ENCODE assay signal across 12 cellular contexts in genomic region chr11:68302256-68303054, GRCh38. TPM values are rescaled to one million over a fixed set of nuclear protein-coding genes. Genes with fewer than 3 reads are reported as not detected.
DNase-seq lines count a peak whose midpoint lies in the region; ATAC-seq and TF ChIP-seq lines count a peak whose summit lies in the region.
"Had no signal": no experiment of that assay in that cellular context is flagged by ENCODE, and none has a peak within 500 bp of the region (broad histone marks: within the 10 kb centered on the region; RNA-seq: fewer than 3 reads in every experiment).

No MANE protein-coding gene starts in this region.

- H3K4me1 ChIP-seq in psoas muscle = peaks cover 4% of the 10 kb centered on the region

- no peaks in the 10 kb centered on the region for H3K27me3 ChIP-seq in psoas muscle (ENCODE audit: insufficient read depth in 3 of 3, low read length in 2 of 3)
- H3K27me3 ChIP-seq: SJSA1 had no signal

- no peak for TF ChIP-seq CTCF in cardiac fibroblast (IDR thresholded peaks at IDR 0.05; ENCODE audit: low read depth, low read length)
- no peak for TF ChIP-seq CTCF in psoas muscle (IDR thresholded peaks at IDR 0.05)
- no peak for TF ChIP-seq CTCF in GM13976 (IDR thresholded peaks at IDR 0.05; ENCODE audit: borderline replicate concordance, control extremely low read depth, extremely low read depth, insufficient read depth, missing control alignments)

- intact Hi-C loops in psoas muscle (cut with DNase I) = no loop called here

- no peak overlapping the region for H3K4me3 ChIP-seq in cardiac fibroblast (replicated peaks in 1 of 2; ENCODE audit: low read depth in 2 of 2, low read length in 2 of 2)
- no peak overlapping the region for H3K4me3 ChIP-seq in psoas muscle
- H3K4me3 ChIP-seq: SJSA1 had no signal

- peak; percentile 34 to 79 (median 73) for ATAC-seq in psoas muscle
- no peak for ATAC-seq in GM19324 (IDR thresholded peaks at IDR 0.05; ENCODE audit: low FRiP score, unreplicated experiment)
- ATAC-seq: stimulated activated naive CD8-positive, alpha-beta T cell treated with anti-CD3 and anti-CD28 coated beads, Interleukin-15, Interleukin-2, amounts not matched to agents 100 U/mL and 50 U/mL, for 24 hours had no signal

- in situ Hi-C loops in GM13976 (cut with MboI; ENCODE audit: low sequenced_read_pairs, unreplicated experiment) = no loop called here

- no peaks in the 10 kb centered on the region for H3K9me3 ChIP-seq in psoas muscle

- WGBS in psoas muscle, 3 donors = 53 to 80% (median 60%) methylated on average over 12 of the region's 12 CpGs

- DNase-seq in ELR (ENCODE audit: low read depth) (peak; percentile 70), NCI-H2171 (lab: John Stamatoyannopoulos, UW) (peak; percentile 51), cardiac fibroblast (ENCODE audit: low read depth in 2 of 2) (peak; percentile 35 to 59), psoas muscle (no peak), GM13976 (ENCODE audit: low spot score) (no peak)
- DNase-seq in activated CD4-positive, alpha-beta T cell treated with anti-CD3 and anti-CD28 coated beads, Interleukin-2, amount 50 U/mL, for 48 hours = no peak
- DNase-seq: activated CD4-positive, alpha-beta T cell treated with anti-CD3 and anti-CD28 coated beads, Interleukin-2, amount 10 ng/mL, durations not matched to agents 7 days and 5 days; activated naive CD4-positive, alpha-beta T cell treated with anti-CD3 and anti-CD28 coated beads for 36 hours; GOT3; stimulated activated naive CD8-positive, alpha-beta T cell treated with anti-CD3 and anti-CD28 coated beads, Interleukin-15, Interleukin-2, amounts not matched to agents 100 U/mL and 50 U/mL, for 24 hours had no signal

- no peaks in the 10 kb centered on the region for H3K36me3 ChIP-seq in psoas muscle (ENCODE audit: insufficient read depth in 1 of 2, low read depth in 1 of 2)
- H3K36me3 ChIP-seq: SJSA1 had no signal

- H3K27ac ChIP-seq in psoas muscle = no peak overlapping the region
- H3K27ac ChIP-seq: SJSA1 had no signal

RNA-seq across cellular contexts. Expression of gene LRP5, which starts 9.9 kb away (rescaled TPM):
- 10 to 100 TPM; 16.7 to 19.2 (median 17.9) TPM for total RNA-seq in psoas muscle
- polyA plus RNA-seq in psoas muscle = 1 to 10 TPM; 5.3 to 8.0 (median 6.5) TPM

RNA-seq across cellular contexts. Expression of gene C11orf24, which starts 30.7 kb away (rescaled TPM):
- 10 to 100 TPM in 3 of 4 donors, 1 to 10 TPM in 1; 9.0 to 22.2 (median 19.1) TPM for total RNA-seq in psoas muscle
- 10 to 100 TPM; 12.3 to 49.8 (median 23.3) TPM for polyA plus RNA-seq in psoas muscle

Comparison
In these comparisons a context has a peak if more than half of its experiments do, and no peak if none do; other contexts are left out.
1. DNase-seq: peak in ELR (single experiment), NCI-H2171 (single experiment) and cardiac fibroblast (2 of 2); none in psoas muscle (0 of 2), GM13976 (single experiment) and activated CD4-positive, alpha-beta T cell treated with anti-CD3 and anti-CD28 coated beads, Interleukin-2, amount 50 U/mL, for 48 hours (0 of 2).